In genomic region chr12:106302401-106303201, GRCh38 we compare ENCODE assay signal across 1 cellular context.
TF ChIP-seq lines count a peak whose summit lies in the region.

TSS of gene TCP11L2 (plus strand) at chr12:106302733. CDS start at chr12:106311076, 8,343 bp downstream.

TF ChIP-seq in A549, 52 proteins besides CTCF, POLR2A, EP300 and RAD21 (continued from another document):
- TF ChIP-seq HES2 (IDR thresholded peaks at IDR 0.05) (no peak), BCL3 (IDR thresholded peaks at IDR 0.05) (no peak), CHD4 (IDR thresholded peaks at IDR 0.05; ENCODE audit: borderline replicate concordance) (no peak), KDM5A (IDR thresholded peaks at IDR 0.05) (no peak), FOXS1 (CRISPR knock-in tag; IDR thresholded peaks at IDR 0.05) (no peak), RCOR1 (IDR thresholded peaks at IDR 0.05; ENCODE audit: low read depth, low read length) (no peak), HMGXB4 (CRISPR knock-in tag; IDR thresholded peaks at IDR 0.05; ENCODE audit: borderline replicate concordance) (no peak), CBX2 (IDR thresholded peaks at IDR 0.05; ENCODE audit: borderline replicate concordance, low read depth) (no peak), MAX (IDR thresholded peaks at IDR 0.05) (peak; percentile 86), EHMT2 (IDR thresholded peaks at IDR 0.05; ENCODE audit: low read depth) (no peak), HOXB13 (CRISPR knock-in tag; IDR thresholded peaks at IDR 0.05; ENCODE audit: low read depth) (no peak), FOSL2 (IDR thresholded peaks at IDR 0.05) (no peak), FOSL2 (CRISPR knock-in tag; IDR thresholded peaks at IDR 0.05) (no peak), EHF (CRISPR knock-in tag; IDR thresholded peaks at IDR 0.05) (no peak), RNF2 (IDR thresholded peaks at IDR 0.05; ENCODE audit: borderline replicate concordance, low read depth) (no peak), RFX5 (IDR thresholded peaks at IDR 0.05) (0 out of 2 replicates have a peak, but pooled peaks have one; percentile 31), ZSCAN20 (CRISPR knock-in tag; IDR thresholded peaks at IDR 0.05) (no peak)
